Comparison of ENCODE assay signal across 31 cellular contexts in the genomic region with DNA sequence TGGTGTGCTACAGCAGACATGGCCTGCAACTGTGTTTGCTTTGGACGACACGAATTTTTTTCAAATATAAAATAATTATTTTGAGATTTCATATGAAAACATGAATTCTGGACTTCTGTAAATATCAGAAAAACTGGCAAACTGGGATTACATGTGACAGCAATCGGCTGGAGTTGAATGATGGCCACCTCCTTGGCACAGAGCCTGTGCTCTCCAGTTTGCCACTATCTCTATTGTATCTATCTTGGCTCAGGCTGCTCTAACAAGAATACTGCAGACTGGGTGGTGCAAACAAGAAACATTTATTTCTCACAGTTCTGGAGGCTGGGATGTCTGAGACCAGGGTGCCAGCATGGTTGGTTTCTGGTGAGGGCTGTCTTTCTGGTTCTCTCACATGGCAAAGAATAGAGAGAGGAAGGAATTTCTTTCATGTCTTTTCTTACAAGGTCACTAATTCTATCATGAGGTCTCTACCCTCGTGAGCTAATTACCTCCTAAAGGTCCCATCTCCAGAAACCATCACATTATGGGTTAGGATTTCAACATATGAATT. TPM values are rescaled to one million over a fixed set of nuclear protein-coding genes. Genes with fewer than 3 reads are reported as not detected.
DNase-seq lines count a peak whose midpoint lies in the region; ATAC-seq and TF ChIP-seq lines count a peak whose summit lies in the region.
"Had no signal": no experiment of that assay in that cellular context is flagged by ENCODE, and none has a peak within 500 bp of the region (broad histone marks: within the 10 kb centered on the region; RNA-seq: fewer than 3 reads in every experiment).

No MANE protein-coding gene starts in this region.

- TF ChIP-seq POLR2A in prostate gland (IDR thresholded peaks at IDR 0.05): no peak

- no peaks in the 10 kb centered on the region for H3K36me3 ChIP-seq in WERI-Rb-1
- no peaks in the 10 kb centered on the region for H3K36me3 ChIP-seq in prostate gland
- H3K36me3 ChIP-seq: HAP-1, heart left ventricle, lower lobe of right lung, suprapubic skin had no signal

- intact Hi-C loops in prostate gland (cut with DNase I): no loop called here

- H3K9me3 ChIP-seq in WERI-Rb-1 (ENCODE audit: severe bottlenecking) (peaks cover 2% of the 10 kb centered on the region), prostate gland (no peaks in the 10 kb centered on the region)
- H3K9me3 ChIP-seq: HAP-1, heart left ventricle, lower lobe of right lung, mucosa of descending colon, suprapubic skin had no signal

- 34% methylated on average over 4 of the region's 4 CpGs for WGBS in prostate gland

- no peaks in the 10 kb centered on the region for H3K4me1 ChIP-seq in prostate gland (replicated peaks)
- H3K4me1 ChIP-seq: HAP-1, lower lobe of right lung, suprapubic skin had no signal

- DNase-seq in Ammon's horn (ENCODE audit: low spot score) (peak; percentile 39), G401 (ENCODE audit: low spot score) (peak; percentile 93), WERI-Rb-1 (no peak), midbrain (lab: John Stamatoyannopoulos, UW) (peak; percentile 2), prostate gland (ENCODE audit: low spot score) (no peak), glomerular visceral epithelial cell (ENCODE audit: extremely low spot score) (no peak)
- DNase-seq: ACHN; activated CD4-positive, alpha-beta T cell treated with anti-CD3 and anti-CD28 coated beads, Interleukin-2, amount 50 U/mL, for 48 hours; activated CD4-positive, CD25-positive, alpha-beta regulatory T cell treated with anti-CD3 and anti-CD28 coated beads, Interleukin-2, amount 50 U/mL, for 72 hours; activated naive CD8-positive, alpha-beta T cell treated with anti-CD3 and anti-CD28 coated beads, Interleukin-2, amount 50 U/mL, for 24 hours; activated T-cell treated with anti-CD3 and anti-CD28 coated beads, Interleukin-2, amount 50 U/mL, for 72 hours; DMS79 treated with DMSO at 0.1 percent for 48 hours; effector memory CD8-positive, alpha-beta T cell; GF-D8; heart left ventricle; kidney glomerular epithelial cell; lower lobe of right lung; MM.1S; mucosa of descending colon; natural killer cell; NCI-H1436; NCI-H2107; NCI-H526; Right ventricle myocardium superior; stimulated activated naive B cell treated with anti-CD40 and anti-IgM and Interleukin-4, amounts not matched to agents 10 μg/mL and 1 μg/mL and 100 μg/mL, for 72 hours; T-helper 17 cell had no signal

- in situ Hi-C loops in G401 (cut with HindIII; ENCODE audit: low sequenced_read_pairs): no loop called here

- H3K27ac ChIP-seq in WERI-Rb-1 (peak overlapping the region; percentile 74), prostate gland (no peak overlapping the region)
- H3K27ac ChIP-seq: heart left ventricle, lower lobe of right lung, suprapubic skin had no signal

- no peak for ATAC-seq in HG02571 (IDR thresholded peaks at IDR 0.05; ENCODE audit: unreplicated experiment)
- ATAC-seq: activated naive CD8-positive, alpha-beta T cell treated with anti-CD3 and anti-CD28 coated beads, Interleukin-2, amount 50 U/mL, for 24 hours; activated T-cell treated with anti-CD3 and anti-CD28 coated beads, Interleukin-2, amount 50 U/mL, for 72 hours; effector memory CD8-positive, alpha-beta T cell; heart left ventricle; lower lobe of right lung; mucosa of descending colon; natural killer cell; Panc1; SK-N-SH treated with all-trans-retinoic acid at 6 μM for 48 hours; stimulated activated naive B cell treated with anti-CD40 and anti-IgM and Interleukin-4, amounts not matched to agents 10 μg/mL and 1 μg/mL and 100 μg/mL, for 72 hours; T-helper 17 cell had no signal

- no peaks in the 10 kb centered on the region for H3K27me3 ChIP-seq in WERI-Rb-1 (ENCODE audit: insufficient read depth, low read depth, severe bottlenecking)
- no peaks in the 10 kb centered on the region for H3K27me3 ChIP-seq in prostate gland (replicated peaks; ENCODE audit: insufficient read depth)
- H3K27me3 ChIP-seq: heart left ventricle, suprapubic skin had no signal

- H3K4me3 ChIP-seq in WERI-Rb-1 (ENCODE audit: low read depth, low read length) (no peak overlapping the region), prostate gland (no peak overlapping the region)
- H3K4me3 ChIP-seq: HAP-1, heart left ventricle, lower lobe of right lung, mucosa of descending colon, suprapubic skin had no signal

- no peak for TF ChIP-seq CTCF in WERI-Rb-1 (IDR thresholded peaks at IDR 0.05; ENCODE audit: low read depth, low read length)
- TF ChIP-seq CTCF in prostate gland (IDR thresholded peaks at IDR 0.05): no peak

RNA-seq across cellular contexts. Expression of gene POU2F1, which starts 34.4 kb away (rescaled TPM):
- 11.3 and 19.0 TPM in 2 replicates for total RNA-seq in G401 (2014; rRNA removed; shearing (Covaris generic))
- 10 to 100 TPM; 10.9 to 26.6 TPM for total RNA-seq in prostate gland

Comparison
In these comparisons a context has a peak if more than half of its experiments do, and no peak if none do; other contexts are left out.
1. DNase-seq: peak in Ammon's horn (single experiment), G401 (single experiment) and midbrain (single experiment); none in WERI-Rb-1 (single experiment), prostate gland (single experiment) and glomerular visceral epithelial cell (single experiment).